ENCODE assay signal across 14 cellular contexts in genomic region chr19:28980236-28980868, GRCh38.
A peak's percentile ranks its signal among the peaks of the same experiment; 100 is the strongest.
DNase-seq lines count a peak whose midpoint lies in the region; ATAC-seq and TF ChIP-seq lines count a peak whose summit lies in the region.
"Had no signal": no experiment of that assay in that cellular context is flagged by ENCODE, and none has a peak within 500 bp of the region (broad histone marks: within the 10 kb centered on the region; RNA-seq: fewer than 3 reads in every experiment).

No MANE protein-coding gene starts in this region.

- no TSS peak for BruUV-seq in Caco-2 (replicated peaks; lab: Mats Ljungman, UMichigan)

- H3K9me3 ChIP-seq in neural progenitor cell (ENCODE audit: low read depth): no peaks in the 10 kb centered on the region
- H3K9me3 ChIP-seq in Caco-2: no peaks in the 10 kb centered on the region
- H3K9me3 ChIP-seq: HAP-1, prostate gland had no signal

- H3K27ac ChIP-seq in neural progenitor cell: no peak overlapping the region
- H3K27ac ChIP-seq: prostate gland had no signal

- ATAC-seq in Right ventricle myocardium superior (ENCODE audit: poor library complexity) (peak; percentile 69), GM18511 (IDR thresholded peaks at IDR 0.05; ENCODE audit: unreplicated experiment) (no peak)

- H3K9me3 Mint-ChIP-seq in neural progenitor cell (no peaks in the 10 kb centered on the region), Caco-2 (ENCODE audit: unreplicated experiment) (no peaks in the 10 kb centered on the region)
- H3K9me3 Mint-ChIP-seq: activated CD4-positive, alpha-beta memory T cell treated with anti-CD3 and anti-CD28 coated beads, Interleukin-2, amount 10 ng/mL, durations not matched to agents 7 days and 5 days had no signal

- H3K27me3 Mint-ChIP-seq in neural progenitor cell (ENCODE audit: insufficient read depth, low read depth) (peaks cover 10% of the 10 kb centered on the region), Caco-2 (ENCODE audit: insufficient read depth, unreplicated experiment) (peaks cover 12% of the 10 kb centered on the region)
- H3K27me3 Mint-ChIP-seq: activated CD4-positive, alpha-beta memory T cell treated with anti-CD3 and anti-CD28 coated beads, Interleukin-2, amount 10 ng/mL, durations not matched to agents 7 days and 5 days had no signal

- POLR2A ChIA-PET in Caco-2 (lab: Charles Lee): no interaction called here

- H3K9ac ChIP-seq in neural progenitor cell: no peak overlapping the region

- DNase-seq in EH (ENCODE audit: low read depth): peak; percentile 74
- DNase-seq in RKO (ENCODE audit: low spot score): peak; percentile 4
- DNase-seq in Right ventricle myocardium superior: no peak
- no peak for DNase-seq in neural progenitor cell (ENCODE audit: low spot score)
- no peak for DNase-seq in hippocampal formation (lab: John Stamatoyannopoulos, UW)
- no peak for DNase-seq in Caco-2
- DNase-seq in activated CD4-positive, alpha-beta T cell treated with anti-CD3 and anti-CD28 coated beads, Interleukin-2, amount 50 U/mL, for 48 hours: no peak
- DNase-seq: activated CD4-positive, alpha-beta memory T cell treated with anti-CD3 and anti-CD28 coated beads, Interleukin-2, amount 10 ng/mL, durations not matched to agents 7 days and 5 days; NCI-H146; T-helper 2 cell had no signal

- no peaks in the 10 kb centered on the region for H3K36me3 ChIP-seq in neural progenitor cell
- H3K36me3 ChIP-seq in Caco-2 (ENCODE audit: control insufficient read depth, insufficient read depth, low read length): no peaks in the 10 kb centered on the region
- H3K36me3 ChIP-seq: HAP-1, prostate gland had no signal

- H3F3A ChIP-seq in neural progenitor cell (ENCODE audit: low read depth): no peaks in the 10 kb centered on the region

- H2AFZ ChIP-seq in neural progenitor cell (replicated peaks): no peak overlapping the region

- no peaks in the 10 kb centered on the region for H3K27me3 ChIP-seq in neural progenitor cell
- no peaks in the 10 kb centered on the region for H3K27me3 ChIP-seq in Caco-2 (replicated peaks; ENCODE audit: control insufficient read depth, insufficient read depth, low read length)

- H3K4me3 Mint-ChIP-seq in neural progenitor cell (no peak overlapping the region), Caco-2 (ENCODE audit: unreplicated experiment) (no peak overlapping the region)
- H3K4me3 Mint-ChIP-seq: activated CD4-positive, alpha-beta memory T cell treated with anti-CD3 and anti-CD28 coated beads, Interleukin-2, amount 10 ng/mL, durations not matched to agents 7 days and 5 days had no signal

- H3K27ac Mint-ChIP-seq in neural progenitor cell (no peak overlapping the region), Caco-2 (ENCODE audit: unreplicated experiment) (no peak overlapping the region)
- H3K27ac Mint-ChIP-seq: activated CD4-positive, alpha-beta memory T cell treated with anti-CD3 and anti-CD28 coated beads, Interleukin-2, amount 10 ng/mL, durations not matched to agents 7 days and 5 days had no signal

- H3K4me1 ChIP-seq in neural progenitor cell (peaks cover 4% of the 10 kb centered on the region), Caco-2 (no peaks in the 10 kb centered on the region)
- H3K4me1 ChIP-seq: HAP-1, prostate gland had no signal

- no peaks in the 10 kb centered on the region for H3K79me2 ChIP-seq in neural progenitor cell (ENCODE audit: low read depth)

- no peak overlapping the region for H3K4me2 ChIP-seq in neural progenitor cell

- TF ChIP-seq CTCF in neural progenitor cell (IDR thresholded peaks at IDR 0.05): peak; percentile 12
- TF ChIP-seq CTCF in Caco-2 (IDR thresholded peaks at IDR 0.05; ENCODE audit: insufficient read depth in 1 of 2, low read depth in 1 of 2, low read length in 1 of 2, severe bottlenecking in 1 of 2, unreplicated experiment in 1 of 2): no peak

- no peaks in the 10 kb centered on the region for H4K20me1 ChIP-seq in neural progenitor cell (ENCODE audit: low read depth)

- H3K36me3 Mint-ChIP-seq in neural progenitor cell: no peaks in the 10 kb centered on the region
- no peaks in the 10 kb centered on the region for H3K36me3 Mint-ChIP-seq in Caco-2 (ENCODE audit: insufficient read depth, unreplicated experiment)

- CTCF ChIA-PET in Caco-2 (lab: Charles Lee): no interaction called here

- no peak overlapping the region for H3K4me3 ChIP-seq in neural progenitor cell
- no peak overlapping the region for H3K4me3 ChIP-seq in Caco-2 (ENCODE audit: low read depth, low read length)
- H3K4me3 ChIP-seq: HAP-1, lung, prostate gland had no signal

- peaks cover 11% of the 10 kb centered on the region for H3K4me1 Mint-ChIP-seq in neural progenitor cell
- no peaks in the 10 kb centered on the region for H3K4me1 Mint-ChIP-seq in Caco-2 (ENCODE audit: low read depth, unreplicated experiment)
- H3K4me1 Mint-ChIP-seq: activated CD4-positive, alpha-beta memory T cell treated with anti-CD3 and anti-CD28 coated beads, Interleukin-2, amount 10 ng/mL, durations not matched to agents 7 days and 5 days had no signal

- intact Hi-C loops in Right ventricle myocardium superior (cut with DNase I): no loop called here
- intact Hi-C loops in Caco-2 (cut with micrococcal nuclease; ENCODE audit: unreplicated experiment): no loop called here

Comparison
In these comparisons a context has a peak if more than half of its experiments do, and no peak if none do; other contexts are left out.
1. DNase-seq: peak in EH (single experiment) and RKO (single experiment); none in Right ventricle myocardium superior (single experiment), neural progenitor cell (single experiment), hippocampal formation (0 of 2), Caco-2 (0 of 2) and activated CD4-positive, alpha-beta T cell treated with anti-CD3 and anti-CD28 coated beads, Interleukin-2, amount 50 U/mL, for 48 hours (0 of 2).